ENCODE assay signal across 8 cellular contexts in genomic region chr14:77303417-77304156, GRCh38. TPM values are rescaled to one million over a fixed set of nuclear protein-coding genes. Genes with fewer than 3 reads are reported as not detected.
A peak's percentile ranks its signal among the peaks of the same experiment; 100 is the strongest.
DNase-seq lines count a peak whose midpoint lies in the region; ATAC-seq and TF ChIP-seq lines count a peak whose summit lies in the region.

No MANE protein-coding gene starts in this region.

- BruUV-seq in Caco-2 (replicated peaks; lab: Mats Ljungman, UMichigan) (no TSS peak), Panc1 (replicated peaks; lab: Mats Ljungman, UMichigan) (no TSS peak)

- in situ Hi-C loops in HAP-1 (cut with MboI; ENCODE audit: low sequenced_read_pairs) (no loop called here), Panc1 (cut with HindIII; ENCODE audit: low pct_unique_long_range_greater_than_20kb, low sequenced_read_pairs) (no loop called here)

- no peaks in the 10 kb centered on the region for H3K9me3 Mint-ChIP-seq in Caco-2 (ENCODE audit: unreplicated experiment)
- H3K9me3 Mint-ChIP-seq in neural crest cell = no peaks in the 10 kb centered on the region

- no peak for DNase-seq in Caco-2
- peak; percentile 53 to 75 for DNase-seq in HAP-1 (ENCODE audit: low spot score in 2 of 2)
- peak; percentile 96 for DNase-seq in Panc1 (ENCODE audit: low read depth, low spot score)
- DNase-seq in colonic mucosa = no peak
- DNase-seq in neural crest cell (ENCODE audit: low read depth, low spot score) = no peak
- DNase-seq in NCI-H2081 treated with DMSO at 0.1 percent for 48 hours (lab: John Stamatoyannopoulos, UW) = no peak
- DNase-seq in activated CD8-positive, alpha-beta memory T cell treated with anti-CD3 and anti-CD28 coated beads, Interleukin-2, amount 50 U/mL, for 48 hours = no peak
- DNase-seq in T-helper 9 cell = no peak

- H3K36me3 Mint-ChIP-seq in Caco-2 (ENCODE audit: insufficient read depth, unreplicated experiment) = peaks cover 9% of the 10 kb centered on the region
- peaks cover 6% of the 10 kb centered on the region for H3K36me3 Mint-ChIP-seq in neural crest cell (ENCODE audit: low read depth)

- H3K4me1 ChIP-seq in Caco-2 (peaks cover 27% of the 10 kb centered on the region), HAP-1 (peaks cover 11% of the 10 kb centered on the region), Panc1 (ENCODE audit: control insufficient read depth, insufficient read depth, low read length) (peaks cover 23% of the 10 kb centered on the region), colonic mucosa (no peaks in the 10 kb centered on the region)

- TF ChIP-seq CTCF in Caco-2 (IDR thresholded peaks at IDR 0.05; ENCODE audit: insufficient read depth in 1 of 2, low read depth in 1 of 2, low read length in 1 of 2, severe bottlenecking in 1 of 2, unreplicated experiment in 1 of 2) = no peak
- no peak for TF ChIP-seq CTCF in Panc1 (IDR thresholded peaks at IDR 0.05)
- no peak for TF ChIP-seq CTCF in colonic mucosa (IDR thresholded peaks at IDR 0.05)
- no peak for TF ChIP-seq CTCF in neural crest cell (conservative IDR thresholded peaks at IDR 0.05)

- POLR2A ChIA-PET in Caco-2 (lab: Charles Lee) (interaction anchor here (0.5 to 1.0 kb wide), 2 partner anchors 18 to 74 kb away, joined by 3 to 9 read pairs; partner anchors contain the start of gene SAMD15), Panc1 (lab: Charles Lee) (interaction anchor here (1.4 kb wide), 1 partner anchor 12 kb away, joined by 5 read pairs; no protein-coding TSS in a partner anchor)

- no peak overlapping the region for H3K4me3 ChIP-seq in Caco-2 (ENCODE audit: low read depth, low read length)
- H3K4me3 ChIP-seq in HAP-1 = no peak overlapping the region
- no peak overlapping the region for H3K4me3 ChIP-seq in Panc1 (ENCODE audit: low read depth in 2 of 2, low read length in 2 of 2)
- no peak overlapping the region for H3K4me3 ChIP-seq in colonic mucosa

- intact Hi-C loops in Caco-2 (cut with micrococcal nuclease; ENCODE audit: unreplicated experiment) = no loop called here
- intact Hi-C loops in Panc1 (cut with micrococcal nuclease; ENCODE audit: unreplicated experiment) = no loop called here
- intact Hi-C loops in colonic mucosa (cut with DNase I) = loop anchor here (5.0 kb wide), 1 partner anchor 426 kb away; no protein-coding TSS in a partner anchor

- peak; percentile 85 for ATAC-seq in Panc1

- no peak overlapping the region for H3K4me3 Mint-ChIP-seq in Caco-2 (ENCODE audit: unreplicated experiment)
- no peak overlapping the region for H3K4me3 Mint-ChIP-seq in neural crest cell

- H3K4me1 Mint-ChIP-seq in Caco-2 (ENCODE audit: low read depth, unreplicated experiment) = peaks cover 24% of the 10 kb centered on the region
- H3K4me1 Mint-ChIP-seq in neural crest cell = peaks cover 49% of the 10 kb centered on the region

- no peaks in the 10 kb centered on the region for H3K27me3 ChIP-seq in Caco-2 (replicated peaks; ENCODE audit: control insufficient read depth, insufficient read depth, low read length)
- no peaks in the 10 kb centered on the region for H3K27me3 ChIP-seq in HAP-1 (ENCODE audit: low read depth)
- H3K27me3 ChIP-seq in Panc1 (ENCODE audit: control insufficient read depth, insufficient read depth, low read length) = no peaks in the 10 kb centered on the region
- no peaks in the 10 kb centered on the region for H3K27me3 ChIP-seq in colonic mucosa

- H3K9me3 ChIP-seq in Caco-2 = no peaks in the 10 kb centered on the region
- no peaks in the 10 kb centered on the region for H3K9me3 ChIP-seq in HAP-1
- no peaks in the 10 kb centered on the region for H3K9me3 ChIP-seq in Panc1 (ENCODE audit: control insufficient read depth, insufficient read depth, low read depth, low read length)
- no peaks in the 10 kb centered on the region for H3K9me3 ChIP-seq in colonic mucosa

- H3K9ac ChIP-seq in colonic mucosa (ENCODE audit: low read depth in 2 of 2, low read length in 2 of 2) = no peak overlapping the region

- peak overlapping the region; percentile 29; the same call in 1 of the 2 replicates for H3K27ac ChIP-seq in Panc1 (ENCODE audit: low read length)
- H3K27ac ChIP-seq in colonic mucosa = peak overlapping the region; percentile 34

- H3K27ac Mint-ChIP-seq in Caco-2 (ENCODE audit: unreplicated experiment) (peak overlapping the region; percentile 67), neural crest cell (ENCODE audit: unreplicated experiment) (peak overlapping the region; percentile 79)

- CTCF ChIA-PET in Caco-2 (lab: Charles Lee) = interaction anchor here (0.7 to 5.1 kb wide), 5 partner anchors 10 to 152 kb away, joined by 3 to 66 read pairs (median 9); partner anchors contain the start of genes GSTZ1, POMT2, SAMD15 and TMED8
- CTCF ChIA-PET in Panc1 (lab: Charles Lee) = interaction anchor here (0.5 to 2.4 kb wide), 6 partner anchors 11 to 404 kb away, joined by 3 to 14 read pairs (median 3); no protein-coding TSS in a partner anchor

- no peaks in the 10 kb centered on the region for H3K27me3 Mint-ChIP-seq in Caco-2 (ENCODE audit: insufficient read depth, unreplicated experiment)
- H3K27me3 Mint-ChIP-seq in neural crest cell (ENCODE audit: low read depth) = no peaks in the 10 kb centered on the region

- H3K36me3 ChIP-seq in Caco-2 (ENCODE audit: control insufficient read depth, insufficient read depth, low read length) (no peaks in the 10 kb centered on the region), HAP-1 (replicated peaks) (peaks cover under 1% of the 10 kb centered on the region; the same call in 1 of the 2 replicates), Panc1 (ENCODE audit: control insufficient read depth, insufficient read depth, low read length) (no peaks in the 10 kb centered on the region; the same call in 1 of the 2 replicates), colonic mucosa (no peaks in the 10 kb centered on the region)

RNA-seq across cellular contexts. Expression of gene POMT2, which starts 17.1 kb away (rescaled TPM):
- total RNA-seq in Caco-2 (2022) (30.4 and 36.9 TPM in 2 replicates), Panc1 (2021; ENCODE audit: unreplicated experiment) (43.5 TPM), colonic mucosa (10 to 100 TPM; 13.0 to 37.7 TPM), neural crest cell (46.0 and 46.8 TPM in 2 replicates)
- 36.6 TPM for polyA plus RNA-seq in Panc1 (2012; ENCODE audit: insufficient read length)

RNA-seq across cellular contexts. Expression of gene GSTZ1, which starts 17.2 kb away (rescaled TPM):
- total RNA-seq in Caco-2 (2022) (16.9 and 17.0 TPM in 2 replicates), Panc1 (2021; ENCODE audit: unreplicated experiment) (15.1 TPM), colonic mucosa (10 to 100 TPM; 31.2 to 33.6 TPM), neural crest cell (24.5 and 27.3 TPM in 2 replicates)
- 18.3 TPM for polyA plus RNA-seq in Panc1 (2012; ENCODE audit: insufficient read length)

RNA-seq across cellular contexts. Expression of gene NGB, which starts 32.6 kb away (rescaled TPM):
- total RNA-seq in Caco-2 (2022) (not detected in 2 replicates), Panc1 (2021; ENCODE audit: unreplicated experiment) (not detected), colonic mucosa (1 to 10 TPM in 1 of 2 donors, not detected in 1; 1.5 TPM), neural crest cell (not detected in 2 replicates)
- polyA plus RNA-seq in Panc1 (2012; ENCODE audit: insufficient read length) = not detected

Comparison
In these comparisons a context has a peak if more than half of its experiments do, and no peak if none do; other contexts are left out.
1. DNase-seq: peak in HAP-1 (2 of 2) and Panc1 (single experiment); none in Caco-2 (0 of 2), colonic mucosa (single experiment), neural crest cell (single experiment), NCI-H2081 treated with DMSO at 0.1 percent for 48 hours (single experiment), activated CD8-positive, alpha-beta memory T cell treated with anti-CD3 and anti-CD28 coated beads, Interleukin-2, amount 50 U/mL, for 48 hours (single experiment) and T-helper 9 cell (single experiment).